In the genomic region with DNA sequence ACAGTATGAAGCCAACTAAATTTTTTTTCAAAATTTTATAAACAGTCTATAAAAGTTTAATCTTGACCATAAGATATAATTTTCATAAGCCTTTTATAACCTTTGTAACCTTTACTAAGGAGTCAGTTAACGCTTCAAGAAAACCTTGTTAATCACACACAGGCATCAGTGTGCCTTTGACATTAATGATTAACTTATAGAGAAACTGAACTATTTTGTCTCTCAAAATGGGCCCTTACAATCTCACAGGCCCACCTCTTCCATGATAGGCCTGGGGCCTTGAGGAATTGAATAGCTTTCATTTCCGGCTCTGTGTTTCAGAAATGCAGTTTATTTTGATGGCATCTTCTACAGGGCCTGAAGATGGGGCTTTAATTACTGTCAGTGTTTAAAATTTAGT, we compare ENCODE assay signal across 1 cellular context.
TF ChIP-seq lines count a peak whose summit lies in the region.

No MANE protein-coding gene starts in this region.

TF ChIP-seq in WTC11, 78 proteins besides CTCF, POLR2A, EP300 and RAD21 (continued from another document):
- TF ChIP-seq ESRRA (CRISPR knock-in tag; IDR thresholded peaks at IDR 0.05; ENCODE audit: borderline replicate concordance) (no peak), ZNF396 (CRISPR knock-in tag; IDR thresholded peaks at IDR 0.05; ENCODE audit: borderline replicate concordance) (no peak), TEAD1 (CRISPR knock-in tag; IDR thresholded peaks at IDR 0.05) (no peak), FOXK1 (CRISPR knock-in tag; IDR thresholded peaks at IDR 0.05) (no peak), NFYB (CRISPR knock-in tag; conservative IDR thresholded peaks at IDR 0.05; ENCODE audit: low read depth) (no peak), KAT7 (CRISPR knock-in tag; IDR thresholded peaks at IDR 0.05; ENCODE audit: borderline replicate concordance) (no peak), CREM (CRISPR knock-in tag; IDR thresholded peaks at IDR 0.05) (no peak), ZBTB21 (CRISPR knock-in tag; IDR thresholded peaks at IDR 0.05; ENCODE audit: borderline replicate concordance) (no peak)
- TF ChIP-seq, protein P1, sequence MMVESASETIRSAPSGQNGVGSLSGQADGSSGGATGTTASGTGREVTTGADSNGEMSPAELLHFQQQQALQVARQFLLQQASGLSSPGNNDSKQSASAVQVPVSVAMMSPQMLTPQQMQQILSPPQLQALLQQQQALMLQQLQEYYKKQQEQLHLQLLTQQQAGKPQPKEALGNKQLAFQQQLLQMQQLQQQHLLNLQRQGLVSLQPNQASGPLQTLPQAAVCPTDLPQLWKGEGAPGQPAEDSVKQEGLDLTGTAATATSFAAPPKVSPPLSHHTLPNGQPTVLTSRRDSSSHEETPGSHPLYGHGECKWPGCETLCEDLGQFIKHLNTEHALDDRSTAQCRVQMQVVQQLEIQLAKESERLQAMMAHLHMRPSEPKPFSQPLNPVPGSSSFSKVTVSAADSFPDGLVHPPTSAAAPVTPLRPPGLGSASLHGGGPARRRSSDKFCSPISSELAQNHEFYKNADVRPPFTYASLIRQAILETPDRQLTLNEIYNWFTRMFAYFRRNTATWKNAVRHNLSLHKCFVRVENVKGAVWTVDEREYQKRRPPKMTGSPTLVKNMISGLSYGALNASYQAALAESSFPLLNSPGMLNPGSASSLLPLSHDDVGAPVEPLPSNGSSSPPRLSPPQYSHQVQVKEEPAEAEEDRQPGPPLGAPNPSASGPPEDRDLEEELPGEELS (CRISPR knock-in tag; IDR thresholded peaks at IDR 0.05): no peak
- TF ChIP-seq, protein P2, sequence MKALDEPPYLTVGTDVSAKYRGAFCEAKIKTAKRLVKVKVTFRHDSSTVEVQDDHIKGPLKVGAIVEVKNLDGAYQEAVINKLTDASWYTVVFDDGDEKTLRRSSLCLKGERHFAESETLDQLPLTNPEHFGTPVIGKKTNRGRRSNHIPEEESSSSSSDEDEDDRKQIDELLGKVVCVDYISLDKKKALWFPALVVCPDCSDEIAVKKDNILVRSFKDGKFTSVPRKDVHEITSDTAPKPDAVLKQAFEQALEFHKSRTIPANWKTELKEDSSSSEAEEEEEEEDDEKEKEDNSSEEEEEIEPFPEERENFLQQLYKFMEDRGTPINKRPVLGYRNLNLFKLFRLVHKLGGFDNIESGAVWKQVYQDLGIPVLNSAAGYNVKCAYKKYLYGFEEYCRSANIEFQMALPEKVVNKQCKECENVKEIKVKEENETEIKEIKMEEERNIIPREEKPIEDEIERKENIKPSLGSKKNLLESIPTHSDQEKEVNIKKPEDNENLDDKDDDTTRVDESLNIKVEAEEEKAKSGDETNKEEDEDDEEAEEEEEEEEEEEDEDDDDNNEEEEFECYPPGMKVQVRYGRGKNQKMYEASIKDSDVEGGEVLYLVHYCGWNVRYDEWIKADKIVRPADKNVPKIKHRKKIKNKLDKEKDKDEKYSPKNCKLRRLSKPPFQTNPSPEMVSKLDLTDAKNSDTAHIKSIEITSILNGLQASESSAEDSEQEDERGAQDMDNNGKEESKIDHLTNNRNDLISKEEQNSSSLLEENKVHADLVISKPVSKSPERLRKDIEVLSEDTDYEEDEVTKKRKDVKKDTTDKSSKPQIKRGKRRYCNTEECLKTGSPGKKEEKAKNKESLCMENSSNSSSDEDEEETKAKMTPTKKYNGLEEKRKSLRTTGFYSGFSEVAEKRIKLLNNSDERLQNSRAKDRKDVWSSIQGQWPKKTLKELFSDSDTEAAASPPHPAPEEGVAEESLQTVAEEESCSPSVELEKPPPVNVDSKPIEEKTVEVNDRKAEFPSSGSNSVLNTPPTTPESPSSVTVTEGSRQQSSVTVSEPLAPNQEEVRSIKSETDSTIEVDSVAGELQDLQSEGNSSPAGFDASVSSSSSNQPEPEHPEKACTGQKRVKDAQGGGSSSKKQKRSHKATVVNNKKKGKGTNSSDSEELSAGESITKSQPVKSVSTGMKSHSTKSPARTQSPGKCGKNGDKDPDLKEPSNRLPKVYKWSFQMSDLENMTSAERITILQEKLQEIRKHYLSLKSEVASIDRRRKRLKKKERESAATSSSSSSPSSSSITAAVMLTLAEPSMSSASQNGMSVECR (CRISPR knock-in tag; IDR thresholded peaks at IDR 0.05; ENCODE audit: borderline replicate concordance): no peak
- TF ChIP-seq, protein P3, sequence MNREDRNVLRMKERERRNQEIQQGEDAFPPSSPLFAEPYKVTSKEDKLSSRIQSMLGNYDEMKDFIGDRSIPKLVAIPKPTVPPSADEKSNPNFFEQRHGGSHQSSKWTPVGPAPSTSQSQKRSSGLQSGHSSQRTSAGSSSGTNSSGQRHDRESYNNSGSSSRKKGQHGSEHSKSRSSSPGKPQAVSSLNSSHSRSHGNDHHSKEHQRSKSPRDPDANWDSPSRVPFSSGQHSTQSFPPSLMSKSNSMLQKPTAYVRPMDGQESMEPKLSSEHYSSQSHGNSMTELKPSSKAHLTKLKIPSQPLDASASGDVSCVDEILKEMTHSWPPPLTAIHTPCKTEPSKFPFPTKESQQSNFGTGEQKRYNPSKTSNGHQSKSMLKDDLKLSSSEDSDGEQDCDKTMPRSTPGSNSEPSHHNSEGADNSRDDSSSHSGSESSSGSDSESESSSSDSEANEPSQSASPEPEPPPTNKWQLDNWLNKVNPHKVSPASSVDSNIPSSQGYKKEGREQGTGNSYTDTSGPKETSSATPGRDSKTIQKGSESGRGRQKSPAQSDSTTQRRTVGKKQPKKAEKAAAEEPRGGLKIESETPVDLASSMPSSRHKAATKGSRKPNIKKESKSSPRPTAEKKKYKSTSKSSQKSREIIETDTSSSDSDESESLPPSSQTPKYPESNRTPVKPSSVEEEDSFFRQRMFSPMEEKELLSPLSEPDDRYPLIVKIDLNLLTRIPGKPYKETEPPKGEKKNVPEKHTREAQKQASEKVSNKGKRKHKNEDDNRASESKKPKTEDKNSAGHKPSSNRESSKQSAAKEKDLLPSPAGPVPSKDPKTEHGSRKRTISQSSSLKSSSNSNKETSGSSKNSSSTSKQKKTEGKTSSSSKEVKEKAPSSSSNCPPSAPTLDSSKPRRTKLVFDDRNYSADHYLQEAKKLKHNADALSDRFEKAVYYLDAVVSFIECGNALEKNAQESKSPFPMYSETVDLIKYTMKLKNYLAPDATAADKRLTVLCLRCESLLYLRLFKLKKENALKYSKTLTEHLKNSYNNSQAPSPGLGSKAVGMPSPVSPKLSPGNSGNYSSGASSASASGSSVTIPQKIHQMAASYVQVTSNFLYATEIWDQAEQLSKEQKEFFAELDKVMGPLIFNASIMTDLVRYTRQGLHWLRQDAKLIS (CRISPR knock-in tag; IDR thresholded peaks at IDR 0.05; ENCODE audit: borderline replicate concordance): no peak
- TF ChIP-seq, protein P4, sequence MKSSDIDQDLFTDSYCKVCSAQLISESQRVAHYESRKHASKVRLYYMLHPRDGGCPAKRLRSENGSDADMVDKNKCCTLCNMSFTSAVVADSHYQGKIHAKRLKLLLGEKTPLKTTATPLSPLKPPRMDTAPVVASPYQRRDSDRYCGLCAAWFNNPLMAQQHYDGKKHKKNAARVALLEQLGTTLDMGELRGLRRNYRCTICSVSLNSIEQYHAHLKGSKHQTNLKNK (CRISPR knock-in tag; IDR thresholded peaks at IDR 0.05): no peak
